In genomic region chr17:42531455-42532354, GRCh38 we compare ENCODE assay signal across 8 cellular contexts. TPM values are rescaled to one million over a fixed set of nuclear protein-coding genes. Genes with fewer than 3 reads are reported as not detected.
DNase-seq lines count a peak whose midpoint lies in the region; ATAC-seq, FAIRE-seq and TF ChIP-seq lines count a peak whose summit lies in the region.

No MANE protein-coding gene starts in this region.

- H3K27ac ChIP-seq in 22Rv1 (peak overlapping the region; percentile 65), mesodermal cell (ENCODE audit: low read depth, low read length, severe bottlenecking) (peak overlapping the region; percentile 73)

- H3K4me3 ChIP-seq in mesodermal cell (ENCODE audit: extremely low read depth, insufficient read depth, low read length, poor library complexity, severe bottlenecking): peak overlapping the region; percentile 26

- no peak for DNase-seq in GM12891 (ENCODE audit: insufficient read length, low spot score)
- DNase-seq in NCI-H510A (lab: John Stamatoyannopoulos, UW): peak; percentile 56
- peak; percentile 78 for DNase-seq in activated CD8-positive, alpha-beta memory T cell treated with anti-CD3 and anti-CD28 coated beads for 24 hours
- DNase-seq in endothelial cell (ENCODE audit: low spot score): peak; percentile 52
- DNase-seq in stimulated activated naive CD8-positive, alpha-beta T cell treated with anti-CD3 and anti-CD28 coated beads, Interleukin-15, amount 100 ng/mL, for 72 hours: peak; percentile 56 to 57

- H3K4me3 Mint-ChIP-seq in endothelial cell (ENCODE audit: unreplicated experiment): peak overlapping the region; percentile 49
- H3K4me3 Mint-ChIP-seq in stimulated activated naive CD8-positive, alpha-beta T cell treated with anti-CD3 and anti-CD28 coated beads, Interleukin-15, amount 100 ng/mL, for 72 hours: peak overlapping the region; percentile 82

- no peaks in the 10 kb centered on the region for H3K9me3 Mint-ChIP-seq in endothelial cell (ENCODE audit: unreplicated experiment)
- H3K9me3 Mint-ChIP-seq in stimulated activated naive CD8-positive, alpha-beta T cell treated with anti-CD3 and anti-CD28 coated beads, Interleukin-15, amount 100 ng/mL, for 72 hours: no peaks in the 10 kb centered on the region

- FAIRE-seq in GM12891 (lab: Jason Lieb, UNC): peak; percentile 73

- no peaks in the 10 kb centered on the region for H3K9me3 ChIP-seq in mesodermal cell (ENCODE audit: control insufficient read depth, low read length)

- no peak for TF ChIP-seq POLR2A in GM12891 (IDR thresholded peaks at IDR 0.05; ENCODE audit: low read depth, low read length)

- H3K4me1 ChIP-seq in mesodermal cell (ENCODE audit: control insufficient read depth, insufficient read depth, low read length, poor library complexity, severe bottlenecking): peaks cover 25% of the 10 kb centered on the region

- WGBS in mesodermal cell (ENCODE audit: insufficient coverage in 2 of 2), 2 experiments: 18 to 24% methylated on average over 44 to 60 of the region's 60 CpGs

- no peak overlapping the region for H3K27ac Mint-ChIP-seq in endothelial cell (ENCODE audit: unreplicated experiment)
- peak overlapping the region in 1 of 2 donors; percentile 68 for H3K27ac Mint-ChIP-seq in stimulated activated naive CD8-positive, alpha-beta T cell treated with anti-CD3 and anti-CD28 coated beads, Interleukin-15, amount 100 ng/mL, for 72 hours

- H3K27me3 Mint-ChIP-seq in endothelial cell (ENCODE audit: unreplicated experiment): peaks cover 6% of the 10 kb centered on the region
- peaks cover 9% of the 10 kb centered on the region for H3K27me3 Mint-ChIP-seq in stimulated activated naive CD8-positive, alpha-beta T cell treated with anti-CD3 and anti-CD28 coated beads, Interleukin-15, amount 100 ng/mL, for 72 hours

- peak; percentile 26 for ATAC-seq in stimulated activated naive CD8-positive, alpha-beta T cell treated with anti-CD3 and anti-CD28 coated beads, Interleukin-15, amount 100 ng/mL, for 72 hours
- no peak for ATAC-seq in GM21723 (IDR thresholded peaks at IDR 0.05; ENCODE audit: unreplicated experiment)

- TF ChIP-seq CTCF in 22Rv1 (IDR thresholded peaks at IDR 0.05) (peak; percentile 70), endothelial cell (IDR thresholded peaks at IDR 0.05; ENCODE audit: unreplicated experiment) (peak; percentile 37)

- H3K36me3 Mint-ChIP-seq in endothelial cell (ENCODE audit: low read depth, unreplicated experiment): peaks cover 4% of the 10 kb centered on the region

- H3K36me3 ChIP-seq in mesodermal cell (ENCODE audit: control insufficient read depth, insufficient read depth, low read length): no peaks in the 10 kb centered on the region

- H3K4me1 Mint-ChIP-seq in endothelial cell (ENCODE audit: unreplicated experiment): peaks cover 23% of the 10 kb centered on the region
- H3K4me1 Mint-ChIP-seq in stimulated activated naive CD8-positive, alpha-beta T cell treated with anti-CD3 and anti-CD28 coated beads, Interleukin-15, amount 100 ng/mL, for 72 hours: peaks cover 58% of the 10 kb centered on the region

TF ChIP-seq in GM12891, 5 proteins besides CTCF, POLR2A, EP300 and RAD21:
- no peak for TF ChIP-seq TAF1 (IDR thresholded peaks at IDR 0.05; ENCODE audit: low read depth, low read length)
- no peak for TF ChIP-seq SPI1 (IDR thresholded peaks at IDR 0.05; ENCODE audit: low read depth, low read length)
- no peak for TF ChIP-seq POLR2AphosphoS5 (IDR thresholded peaks at IDR 0.05; ENCODE audit: low read depth, low read length)
- no peak for TF ChIP-seq POU2F2 (IDR thresholded peaks at IDR 0.05; ENCODE audit: low read depth, low read length)
- no peak for TF ChIP-seq PAX5 (IDR thresholded peaks at IDR 0.05; ENCODE audit: insufficient read depth, low read length, severe bottlenecking)

RNA-seq across cellular contexts. Expression of gene NAGLU, which starts 4.3 kb away (rescaled TPM):
- 13.7 TPM for polyA plus RNA-seq in GM12891 (2012; ENCODE audit: low read depth, missing spikeins)
- total RNA-seq in endothelial cell (ENCODE audit: unreplicated experiment): 24.2 TPM
- polyA plus RNA-seq in mesodermal cell (2013, experiment 1 of 2): 20.3 TPM
- polyA plus RNA-seq in mesodermal cell (2013, experiment 2 of 2): 17.8 TPM

RNA-seq across cellular contexts. Expression of gene HSD17B1, which starts 21.0 kb away (rescaled TPM):
- 0.72 TPM for polyA plus RNA-seq in GM12891 (2012; ENCODE audit: low read depth, missing spikeins)
- 0.64 TPM for total RNA-seq in endothelial cell (ENCODE audit: unreplicated experiment)
- polyA plus RNA-seq in mesodermal cell (2013, experiment 1 of 2): 0.92 TPM
- polyA plus RNA-seq in mesodermal cell (2013, experiment 2 of 2): 0.71 TPM

RNA-seq across cellular contexts. Expression of gene COASY, which starts 30.2 kb away (rescaled TPM):
- polyA plus RNA-seq in GM12891 (2012; ENCODE audit: low read depth, missing spikeins): 61.8 TPM
- total RNA-seq in endothelial cell (ENCODE audit: unreplicated experiment): 66.3 TPM
- 68.8 TPM for polyA plus RNA-seq in mesodermal cell (2013, experiment 1 of 2)
- 60.4 TPM for polyA plus RNA-seq in mesodermal cell (2013, experiment 2 of 2)

RNA-seq across cellular contexts. Expression of gene MLX, which starts 35.2 kb away (rescaled TPM):
- polyA plus RNA-seq in GM12891 (2012; ENCODE audit: low read depth, missing spikeins): 30.3 TPM
- 45.9 TPM for total RNA-seq in endothelial cell (ENCODE audit: unreplicated experiment)
- polyA plus RNA-seq in mesodermal cell (2013, experiment 1 of 2): 39.2 TPM
- polyA plus RNA-seq in mesodermal cell (2013, experiment 2 of 2): 34.6 TPM

RNA-seq across cellular contexts. Expression of gene PSMC3IP, which starts 45.8 kb away (rescaled TPM):
- polyA plus RNA-seq in GM12891 (2012; ENCODE audit: low read depth, missing spikeins): 15.2 TPM
- 8.0 TPM for total RNA-seq in endothelial cell (ENCODE audit: unreplicated experiment)
- 13.9 TPM for polyA plus RNA-seq in mesodermal cell (2013, experiment 1 of 2)
- polyA plus RNA-seq in mesodermal cell (2013, experiment 2 of 2): 12.8 TPM
